Comparison of ENCODE assay signal across 10 cellular contexts in genomic region chr11:90220391-90220790, GRCh38. TPM values are rescaled to one million over a fixed set of nuclear protein-coding genes. Genes with fewer than 3 reads are reported as not detected.
A peak's percentile ranks its signal among the peaks of the same experiment; 100 is the strongest.
DNase-seq lines count a peak whose midpoint lies in the region; ATAC-seq and TF ChIP-seq lines count a peak whose summit lies in the region.
"Had no signal": no experiment of that assay in that cellular context is flagged by ENCODE, and none has a peak within 500 bp of the region (broad histone marks: within the 10 kb centered on the region; RNA-seq: fewer than 3 reads in every experiment).

No MANE protein-coding gene starts in this region.

- H3K36me3 ChIP-seq in Panc1 (ENCODE audit: control insufficient read depth, insufficient read depth, low read length) = peaks cover 31% of the 10 kb centered on the region
- peaks cover 37% of the 10 kb centered on the region for H3K36me3 ChIP-seq in endodermal cell (ENCODE audit: control insufficient read depth, insufficient read depth, low read length)
- no peaks in the 10 kb centered on the region for H3K36me3 ChIP-seq in thoracic aorta
- no peaks in the 10 kb centered on the region for H3K36me3 ChIP-seq in thyroid gland
- H3K36me3 ChIP-seq: neutrophil had no signal

- DNase-seq in right cardiac atrium (no peak), left cardiac atrium (no peak), Panc1 (ENCODE audit: low read depth, low spot score) (no peak), endodermal cell (no peak), thoracic aorta (ENCODE audit: low spot score) (no peak), thyroid gland (no peak), GM19240 (ENCODE audit: insufficient read length, low spot score) (no peak)
- DNase-seq: DMS 273 treated with DMSO at 0.1 percent for 48 hours had no signal

- WGBS in right cardiac atrium = 91% methylated on average over 1 of the region's 1 CpG
- 80 to 100% methylated on average over 1 of the region's 1 CpG for WGBS in endodermal cell (ENCODE audit: insufficient coverage in 1 of 2, insufficient read length in 1 of 2), 2 experiments
- 85 to 86% methylated on average over 1 of the region's 1 CpG for WGBS in thyroid gland, 2 donors

- H3K4me1 Mint-ChIP-seq in endodermal cell = peaks cover 22% of the 10 kb centered on the region

- H3K27me3 ChIP-seq in right cardiac atrium (ENCODE audit: control insufficient read depth, insufficient read depth) = no peaks in the 10 kb centered on the region
- no peaks in the 10 kb centered on the region for H3K27me3 ChIP-seq in Panc1 (ENCODE audit: control insufficient read depth, insufficient read depth, low read length)
- H3K27me3 ChIP-seq in endodermal cell (ENCODE audit: control insufficient read depth, insufficient read depth, low read length, poor library complexity, severe bottlenecking) = no peaks in the 10 kb centered on the region
- H3K27me3 ChIP-seq in thoracic aorta (replicated peaks; ENCODE audit: insufficient read depth) = no peaks in the 10 kb centered on the region
- H3K27me3 ChIP-seq in thyroid gland = no peaks in the 10 kb centered on the region
- H3K27me3 ChIP-seq: neutrophil had no signal

- H3K27me3 Mint-ChIP-seq in endodermal cell (ENCODE audit: insufficient read depth) = no peaks in the 10 kb centered on the region

- CTCF ChIA-PET in Panc1 (lab: Charles Lee) = no interaction called here

- no peak overlapping the region for H3K27ac ChIP-seq in right cardiac atrium (ENCODE audit: low read length)
- peak overlapping the region; percentile 95 for H3K27ac ChIP-seq in Panc1 (ENCODE audit: low read length)
- no peak overlapping the region for H3K27ac ChIP-seq in endodermal cell (ENCODE audit: low read depth, low read length)
- H3K27ac ChIP-seq in thoracic aorta = no peak overlapping the region
- H3K27ac ChIP-seq in thyroid gland = no peak overlapping the region
- H3K27ac ChIP-seq: neutrophil had no signal

- no peak overlapping the region for H3K27ac Mint-ChIP-seq in endodermal cell

- H3K4me3 ChIP-seq in right cardiac atrium (ENCODE audit: low read length) = peak overlapping the region; percentile 84
- H3K4me3 ChIP-seq in Panc1 (ENCODE audit: low read depth in 2 of 2, low read length in 2 of 2) = peak overlapping the region; percentile 97 to 100
- H3K4me3 ChIP-seq in endodermal cell (ENCODE audit: low read length) = peak overlapping the region; percentile 93
- H3K4me3 ChIP-seq in thoracic aorta = peak overlapping the region; percentile 77
- no peak overlapping the region for H3K4me3 ChIP-seq in thyroid gland (replicated peaks in 1 of 3)

- H3K36me3 Mint-ChIP-seq in endodermal cell (ENCODE audit: low read depth) = peaks cover 22% of the 10 kb centered on the region

- no peak for TF ChIP-seq POLR2A in thyroid gland (IDR thresholded peaks at IDR 0.05)

- BruUV-seq in Panc1 (replicated peaks; lab: Mats Ljungman, UMichigan) = no TSS peak

- POLR2A ChIA-PET in Panc1 (lab: Charles Lee) = no interaction called here

- intact Hi-C loops in right cardiac atrium (cut with DNase I) = no loop called here
- intact Hi-C loops in left cardiac atrium (cut with DNase I) = no loop called here
- intact Hi-C loops in Panc1 (cut with micrococcal nuclease; ENCODE audit: unreplicated experiment) = no loop called here
- intact Hi-C loops in thyroid gland (cut with DNase I) = no loop called here

- H3K4me1 ChIP-seq in right cardiac atrium (ENCODE audit: control insufficient read depth, insufficient read depth, low read length) = no peaks in the 10 kb centered on the region
- H3K4me1 ChIP-seq in Panc1 (ENCODE audit: control insufficient read depth, insufficient read depth, low read length) = peaks cover 25% of the 10 kb centered on the region; the same call in 1 of the 2 replicates
- H3K4me1 ChIP-seq in endodermal cell (ENCODE audit: control insufficient read depth, insufficient read depth, low read length) = peaks cover 4% of the 10 kb centered on the region
- H3K4me1 ChIP-seq in thoracic aorta (ENCODE audit: control insufficient read depth in 1 of 2, low read depth in 2 of 2) = peaks cover 23 to 50% of the 10 kb centered on the region in 2 donors
- H3K4me1 ChIP-seq in thyroid gland = peaks cover 27 to 28% of the 10 kb centered on the region in 2 donors

- ATAC-seq in right cardiac atrium (no peak), left cardiac atrium (no peak), Panc1 (no peak), thoracic aorta (ENCODE audit: insufficient number of reproducible peaks, low FRiP score, low read depth) (no peak), HG02642 (IDR thresholded peaks at IDR 0.05; ENCODE audit: poor library complexity, unreplicated experiment) (no peak)

- TF ChIP-seq CTCF in Panc1 (IDR thresholded peaks at IDR 0.05) (no peak), endodermal cell (conservative IDR thresholded peaks at IDR 0.05) (no peak), thoracic aorta (IDR thresholded peaks at IDR 0.05) (no peak), thyroid gland (IDR thresholded peaks at IDR 0.05) (no peak)

- no peak overlapping the region for H3K9ac ChIP-seq in endodermal cell (ENCODE audit: extremely low read depth, low read length, poor library complexity, severe bottlenecking)

- in situ Hi-C loops in Panc1 (cut with HindIII; ENCODE audit: low pct_unique_long_range_greater_than_20kb, low sequenced_read_pairs) = no loop called here

- H3K9me3 ChIP-seq in right cardiac atrium (ENCODE audit: control insufficient read depth, low read length) (no peaks in the 10 kb centered on the region), Panc1 (ENCODE audit: control insufficient read depth, insufficient read depth, low read depth, low read length) (no peaks in the 10 kb centered on the region; the same call in 1 of the 2 replicates), endodermal cell (ENCODE audit: control insufficient read depth, low read length) (peaks cover 21% of the 10 kb centered on the region), thoracic aorta (no peaks in the 10 kb centered on the region), thyroid gland (no peaks in the 10 kb centered on the region)
- H3K9me3 ChIP-seq: neutrophil had no signal

- peaks cover 16% of the 10 kb centered on the region for H3K9me3 Mint-ChIP-seq in endodermal cell

- H3K4me3 Mint-ChIP-seq in endodermal cell = no peak overlapping the region

RNA-seq across cellular contexts. Expression of gene CHORDC1, which starts 2.5 kb away (rescaled TPM):
- 10 to 100 TPM; 30.6 to 49.9 (median 43.4) TPM for total RNA-seq in right cardiac atrium
- 30.9 TPM for polyA plus RNA-seq in right cardiac atrium
- total RNA-seq in left cardiac atrium = 10 to 100 TPM; 31.1 to 37.6 TPM
- total RNA-seq in Panc1 (2021; ENCODE audit: unreplicated experiment) = 88.8 TPM
- 70.7 TPM for polyA plus RNA-seq in Panc1 (2012; ENCODE audit: insufficient read length)
- 10 to 100 TPM; 54.6 to 56.9 TPM for total RNA-seq in endodermal cell
- polyA plus RNA-seq in endodermal cell (2013, experiment 1 of 2) = 41.2 TPM
- 35.7 TPM for polyA plus RNA-seq in endodermal cell (2013, experiment 2 of 2)
- total RNA-seq in thoracic aorta = 100 to 1,000 TPM in 1 of 2 donors, 10 to 100 TPM in 1; 46.4 to 101 TPM
- 100 to 1,000 TPM in 1 of 4 donors, 10 to 100 TPM in 3; 48.9 to 102 (median 72.6) TPM for total RNA-seq in thyroid gland

Comparison
In these comparisons a context has a peak if more than half of its experiments do, and no peak if none do; other contexts are left out.
1. H3K4me3 ChIP-seq: peak in right cardiac atrium (single experiment), Panc1 (2 of 2), endodermal cell (single experiment) and thoracic aorta (single experiment); none in thyroid gland (0 of 3).